Comparison of ENCODE assay signal across 24 cellular contexts in the genomic region with DNA sequence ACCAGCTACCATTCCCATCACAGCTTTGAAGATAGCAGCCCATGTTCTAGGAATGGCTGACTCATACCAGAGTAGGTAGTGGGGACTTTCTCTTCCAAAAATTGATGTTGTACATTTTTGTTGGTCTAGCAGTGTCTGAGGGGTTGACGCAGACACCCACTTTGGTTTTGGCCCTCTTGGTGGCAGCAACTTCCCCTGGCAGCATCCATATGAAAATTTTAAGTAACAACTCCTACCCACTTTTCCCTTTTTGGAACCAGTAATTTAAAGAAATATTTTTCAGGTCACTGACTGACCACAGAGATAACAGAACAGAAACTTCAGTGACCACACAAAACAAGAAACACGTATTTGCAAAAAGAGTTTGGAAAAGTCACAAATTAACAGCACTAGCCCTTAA.
DNase-seq lines count a peak whose midpoint lies in the region; ATAC-seq, FAIRE-seq and TF ChIP-seq lines count a peak whose summit lies in the region.
"Had no signal": no experiment of that assay in that cellular context is flagged by ENCODE, and none has a peak within 500 bp of the region (broad histone marks: within the 10 kb centered on the region; RNA-seq: fewer than 3 reads in every experiment).

No MANE protein-coding gene starts in this region.

- no peak for DNase-seq in GM19239 (ENCODE audit: insufficient read length, low spot score)
- no peak for DNase-seq in stimulated activated CD8-positive, alpha-beta memory T cell treated with anti-CD3 and anti-CD28 coated beads, Interleukin-4, amount 100 ng/mL, for 48 hours
- DNase-seq in ACHN = no peak
- DNase-seq in T-helper 1 cell = no peak
- no peak for DNase-seq in mesothelial cell of epicardium (ENCODE audit: low spot score in 2 of 2, unreplicated experiment in 2 of 2)
- DNase-seq: activated CD4-positive, alpha-beta T cell treated with anti-CD3 and anti-CD28 coated beads for 1 hour; BE2C; Caco-2; left lung; MM.1S; NCI-H187 treated with DMSO at 0.1 percent for 48 hours; NCI-H226; NK-92 treated with Interleukin-12 subunit alpha and Interleukin-12 subunit beta, amount 100 ng/mL, for 24 hours; T-helper 9 cell; upper lobe of right lung had no signal

- ATAC-seq in HG02610 (IDR thresholded peaks at IDR 0.05; ENCODE audit: unreplicated experiment) (peak; percentile 60), HG03457 (IDR thresholded peaks at IDR 0.05; ENCODE audit: unreplicated experiment) (peak; percentile 62)
- ATAC-seq: activated naive CD4-positive, alpha-beta T cell treated with anti-CD3 and anti-CD28 coated beads, Interleukin-2, amount 50 U/mL, for 72 hours; HCT116; left lung; upper lobe of right lung had no signal

- H3K27ac Mint-ChIP-seq in mesothelial cell of epicardium = no peak overlapping the region
- H3K27ac Mint-ChIP-seq: activated naive CD4-positive, alpha-beta T cell treated with anti-CD3 and anti-CD28 coated beads, Interleukin-2, amount 50 U/mL, for 72 hours; neural progenitor cell had no signal

- no peak overlapping the region for H3K4me3 Mint-ChIP-seq in mesothelial cell of epicardium
- H3K4me3 Mint-ChIP-seq: neural progenitor cell had no signal

- no peak for TF ChIP-seq CTCF in mesothelial cell of epicardium (IDR thresholded peaks at IDR 0.05; ENCODE audit: unreplicated experiment)

- FAIRE-seq in GM19239 (lab: Jason Lieb, UNC) = peak; percentile 90
- FAIRE-seq: colon had no signal

- peak overlapping the region; percentile 31; the same call in 1 of the 2 replicates for H3K4me3 ChIP-seq in GM08714 (ENCODE audit: low read length)
- H3K4me3 ChIP-seq: left lung, neural progenitor cell, SK-N-MC, skin epidermis, upper lobe of right lung had no signal

- peaks cover 12% of the 10 kb centered on the region for H3K27me3 Mint-ChIP-seq in mesothelial cell of epicardium (ENCODE audit: low read depth)

- in situ Hi-C loops in ACHN (cut with HindIII; ENCODE audit: low pct_ligation_motif_present, low pct_unique_long_range_greater_than_20kb, low sequenced_read_pairs) = no loop called here

- H3K4me1 Mint-ChIP-seq in mesothelial cell of epicardium = no peaks in the 10 kb centered on the region

- H3K36me3 Mint-ChIP-seq in mesothelial cell of epicardium = peaks cover 19% of the 10 kb centered on the region
- H3K36me3 Mint-ChIP-seq: neural progenitor cell had no signal

- peaks cover 49% of the 10 kb centered on the region for H3K9me3 Mint-ChIP-seq in mesothelial cell of epicardium
